19 cellular contexts compared by ENCODE assay signal in genomic region chr12:69366796-69367195, GRCh38. TPM values are rescaled to one million over a fixed set of nuclear protein-coding genes. Genes with fewer than 3 reads are reported as not detected.
DNase-seq lines count a peak whose midpoint lies in the region; ATAC-seq and TF ChIP-seq lines count a peak whose summit lies in the region.
"Had no signal": no experiment of that assay in that cellular context is flagged by ENCODE, and none has a peak within 500 bp of the region (broad histone marks: within the 10 kb centered on the region; RNA-seq: fewer than 3 reads in every experiment).

No MANE protein-coding gene starts in this region.

- H3K27me3 ChIP-seq in Caco-2 (replicated peaks; ENCODE audit: control insufficient read depth, insufficient read depth, low read length): no peaks in the 10 kb centered on the region
- H3K27me3 ChIP-seq in Loucy (ENCODE audit: insufficient read depth, low read length, poor library complexity, severe bottlenecking): no peaks in the 10 kb centered on the region
- H3K27me3 ChIP-seq: BLaER1 had no signal

- H3K4me1 Mint-ChIP-seq in Caco-2 (ENCODE audit: low read depth, unreplicated experiment): peaks cover 31% of the 10 kb centered on the region
- H3K4me1 Mint-ChIP-seq: H9 had no signal

- ATAC-seq in HG03354 (IDR thresholded peaks at IDR 0.05; ENCODE audit: poor library complexity, severe bottlenecking, unreplicated experiment): no peak
- ATAC-seq: CD8-positive, alpha-beta T cell; GM12878 had no signal

- no peaks in the 10 kb centered on the region for H3K9me2 ChIP-seq in Loucy (replicated peaks; ENCODE audit: low read depth, low read length)

- no TSS peak for BruUV-seq in Caco-2 (replicated peaks; lab: Mats Ljungman, UMichigan)

- POLR2A ChIA-PET in Caco-2 (lab: Charles Lee): interaction anchor here (0.7 kb wide), 1 partner anchor 35 kb away, joined by 3 read pairs; no protein-coding TSS in a partner anchor

- peak overlapping the region; percentile 56 for H3K4me2 ChIP-seq in Loucy (ENCODE audit: low read depth, low read length, poor library complexity, severe bottlenecking)
- H3K4me2 ChIP-seq: BLaER1 had no signal

- H3K9me3 ChIP-seq in Caco-2 (no peaks in the 10 kb centered on the region), Loucy (ENCODE audit: insufficient read depth, low read depth, low read length) (no peaks in the 10 kb centered on the region)

- no peaks in the 10 kb centered on the region for H3K27me3 Mint-ChIP-seq in Caco-2 (ENCODE audit: insufficient read depth, unreplicated experiment)

- H3K4me1 ChIP-seq in Caco-2 (peaks cover 48% of the 10 kb centered on the region), Loucy (ENCODE audit: insufficient read depth, low read length, poor library complexity, severe bottlenecking) (peaks cover 44% of the 10 kb centered on the region)
- H3K4me1 ChIP-seq: BLaER1 had no signal

- no peak for DNase-seq in Caco-2
- DNase-seq in epithelial cell of esophagus (ENCODE audit: low read depth): peak; percentile 85
- DNase-seq in kidney tubule cell (ENCODE audit: low spot score): peak; percentile 28
- DNase-seq in retina: no peak
- no peak for DNase-seq in NCI-H510A (lab: John Stamatoyannopoulos, UW)
- DNase-seq: 8988T; CD8-positive, alpha-beta T cell; DMS 273 treated with DMSO at 0.1 percent for 48 hours; DMS53; DND-41; EL; GOT3; H9 had no signal

- H3K36me3 ChIP-seq in Caco-2 (ENCODE audit: control insufficient read depth, insufficient read depth, low read length): no peaks in the 10 kb centered on the region
- H3K36me3 ChIP-seq in Loucy (ENCODE audit: insufficient read depth, low read length): peaks cover 57% of the 10 kb centered on the region

- H3K9ac ChIP-seq in Loucy (ENCODE audit: low read depth, low read length, poor library complexity, severe bottlenecking): no peak overlapping the region
- H3K9ac ChIP-seq: BLaER1 had no signal

- peaks cover 6% of the 10 kb centered on the region for H3K9me3 Mint-ChIP-seq in Caco-2 (ENCODE audit: unreplicated experiment)
- H3K9me3 Mint-ChIP-seq: CD14-positive monocyte; CD8-positive, alpha-beta T cell had no signal

- intact Hi-C loops in Caco-2 (cut with micrococcal nuclease; ENCODE audit: unreplicated experiment): loop anchor here (1.0 kb wide), 2 partner anchors 34 to 50 kb away; no protein-coding TSS in a partner anchor

- H3F3A ChIP-seq in Loucy (ENCODE audit: low read depth): no peaks in the 10 kb centered on the region; the same call in 1 of the 2 replicates

- H4K20me1 ChIP-seq in Loucy (ENCODE audit: insufficient read depth, low read length, poor library complexity, severe bottlenecking): peaks cover 40% of the 10 kb centered on the region

- H3K4me3 ChIP-seq in Caco-2 (ENCODE audit: low read depth, low read length) (no peak overlapping the region), Loucy (ENCODE audit: low read length, poor library complexity, severe bottlenecking) (no peak overlapping the region), epithelial cell of esophagus (ENCODE audit: low read length) (no peak overlapping the region)
- H3K4me3 ChIP-seq: BLaER1, GM12878 had no signal

- H3K79me2 ChIP-seq in Loucy (ENCODE audit: insufficient read depth, low read length): peaks cover 85% of the 10 kb centered on the region

- H3K27ac Mint-ChIP-seq in Caco-2 (ENCODE audit: unreplicated experiment): peak overlapping the region; percentile 57
- H3K27ac Mint-ChIP-seq: CD14-positive monocyte; CD8-positive, alpha-beta T cell had no signal

- H2AFZ ChIP-seq in Loucy (ENCODE audit: low read length): no peak overlapping the region

- CTCF ChIA-PET in Caco-2 (lab: Charles Lee): interaction anchor here (0.6 kb wide), 1 partner anchor 51 kb away, joined by 5 read pairs; no protein-coding TSS in a partner anchor

- no peak for TF ChIP-seq CTCF in Caco-2 (IDR thresholded peaks at IDR 0.05; ENCODE audit: insufficient read depth in 1 of 2, low read depth in 1 of 2, low read length in 1 of 2, severe bottlenecking in 1 of 2, unreplicated experiment in 1 of 2)
- TF ChIP-seq CTCF in Loucy (conservative IDR thresholded peaks at IDR 0.05; ENCODE audit: low read length): no peak
- TF ChIP-seq CTCF in epithelial cell of esophagus (IDR thresholded peaks at IDR 0.05; ENCODE audit: insufficient read depth, low read depth, low read length, missing control alignments): no peak

- peaks cover 53% of the 10 kb centered on the region for H3K36me3 Mint-ChIP-seq in Caco-2 (ENCODE audit: insufficient read depth, unreplicated experiment)

- no peak overlapping the region for H3K4me3 Mint-ChIP-seq in Caco-2 (ENCODE audit: unreplicated experiment)
- H3K4me3 Mint-ChIP-seq: CD14-positive monocyte; CD8-positive, alpha-beta T cell; H9 had no signal

RNA-seq across cellular contexts. Expression of gene YEATS4, which starts 7.3 kb away (rescaled TPM):
- 40.9 and 42.6 TPM in 2 replicates for total RNA-seq in Caco-2 (2022)

RNA-seq across cellular contexts. Expression of gene LYZ, which starts 18.6 kb away (rescaled TPM):
- 16.8 and 16.9 TPM in 2 replicates for total RNA-seq in Caco-2 (2022)
- total RNA-seq: G401, H9 had no signal

Comparison
In these comparisons a context has a peak if more than half of its experiments do, and no peak if none do; other contexts are left out.
1. DNase-seq: peak in epithelial cell of esophagus (single experiment) and kidney tubule cell (single experiment); none in Caco-2 (0 of 2), retina (single experiment) and NCI-H510A (single experiment).